In the genomic region with DNA sequence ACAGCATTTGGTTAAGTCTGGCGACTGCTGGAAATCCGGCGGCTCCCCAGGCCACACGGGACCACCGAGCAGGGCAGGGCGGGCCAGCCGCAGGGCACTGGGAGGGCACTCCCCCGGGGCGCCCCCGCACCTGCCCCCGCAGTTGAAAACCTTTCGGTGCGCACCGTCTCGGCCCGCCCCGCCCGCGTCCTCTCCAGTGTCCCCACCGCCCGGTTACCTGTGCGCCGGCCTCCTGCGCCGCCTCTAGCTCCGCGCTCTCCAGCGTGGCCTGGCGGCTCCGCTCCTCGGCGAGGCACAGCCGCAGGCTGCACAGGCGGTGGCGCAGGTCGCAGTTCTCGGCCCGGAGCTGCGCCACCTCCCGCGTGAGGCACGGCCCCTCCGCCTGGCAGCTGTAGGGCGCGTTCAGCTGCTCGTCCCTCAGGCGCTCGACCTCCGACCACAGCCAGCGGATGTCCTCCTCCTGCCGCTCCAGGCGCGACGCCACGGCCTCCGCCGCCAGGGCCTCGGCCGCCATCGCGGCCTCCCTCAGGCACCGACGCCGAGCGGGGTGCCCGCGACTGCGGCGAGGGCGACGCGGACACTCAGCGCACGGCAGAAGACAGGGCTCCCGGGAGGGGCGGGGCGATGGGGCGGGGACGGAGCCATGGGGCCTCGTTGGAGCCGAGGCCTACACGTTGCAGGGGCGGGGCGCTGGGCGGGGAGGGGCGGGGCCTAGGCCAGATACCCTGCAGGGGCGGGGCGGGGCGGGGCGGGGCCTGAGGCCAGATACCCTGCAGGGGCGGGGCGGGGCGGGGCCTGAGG, we compare ENCODE assay signal across 8 cellular contexts. TPM values are rescaled to one million over a fixed set of nuclear protein-coding genes. Genes with fewer than 3 reads are reported as not detected.
DNase-seq lines count a peak whose midpoint lies in the region; ATAC-seq and TF ChIP-seq lines count a peak whose summit lies in the region.

TARS3 (minus strand) TSS at position 600 of the 801 bp plus-strand sequence; CDS start at position 514, 86 bp downstream.

- peak within 1 kb of the TSS; percentile 77 for H3K4me2 ChIP-seq in OCI-LY3 (ENCODE audit: low read length)

- peak; percentile 86 for ATAC-seq in GM21390 (IDR thresholded peaks at IDR 0.05; ENCODE audit: unreplicated experiment)

- no peaks in the 10 kb centered on the region for H4K20me1 ChIP-seq in OCI-LY3 (ENCODE audit: insufficient read depth, low read length)

- H3K4me3 ChIP-seq in OCI-LY3 (ENCODE audit: low read length) (peak within 1 kb of the TSS; percentile 84), epithelial cell of proximal tubule (ENCODE audit: low read depth, low read length) (peak within 1 kb of the TSS; percentile 75), mucosa of rectum (ENCODE audit: low read length in 2 of 2) (peak within 1 kb of the TSS; percentile 75 to 83)

- peaks cover 5% of the 10 kb centered on the region; the same call in 1 of the 2 replicates for H3K9me3 ChIP-seq in OCI-LY3 (ENCODE audit: insufficient read depth, low read length)
- no peaks in the 10 kb centered on the region for H3K9me3 ChIP-seq in mucosa of rectum (ENCODE audit: control insufficient read depth in 2 of 2, low read length in 2 of 2)

- H3K27ac ChIP-seq in OCI-LY3 (ENCODE audit: low read length): no peak within 1 kb of the TSS
- H3K27ac ChIP-seq in mucosa of rectum (ENCODE audit: low read depth in 2 of 2, low read length in 2 of 2): peak within 1 kb of the TSS; percentile 95 to 96

- DNase-seq in DMS 273 (lab: John Stamatoyannopoulos, UW; ENCODE audit: unreplicated experiment) (peak; percentile 91), HUDEP-2 (lab: John Stamatoyannopoulos, UW; ENCODE audit: unreplicated experiment in 76 of 76) (peak in 75 of 76 experiments; percentile 29 to 96 (median 88)), activated T-cell treated with anti-CD3 and anti-CD28 coated beads for 24 hours (ENCODE audit: low read depth) (peak; percentile 93), epithelial cell of proximal tubule (ENCODE audit: low read depth) (no peak)
- DNase-seq in stimulated activated CD8-positive, alpha-beta memory T cell treated with anti-CD3 and anti-CD28 coated beads, Interleukin-4, amount 100 ng/mL, for 48 hours: peak; percentile 96

- H3K27me3 ChIP-seq in OCI-LY3 (ENCODE audit: low read depth, low read length): 0 out of 2 replicates have a peak, but pooled peaks cover 7% of the 10 kb centered on the region
- no peaks in the 10 kb centered on the region for H3K27me3 ChIP-seq in mucosa of rectum (ENCODE audit: control insufficient read depth in 2 of 2, insufficient read depth in 2 of 2, low read length in 2 of 2)

- TF ChIP-seq CTCF in OCI-LY3 (IDR thresholded peaks at IDR 0.05; ENCODE audit: low read depth, low read length) (peak; percentile 31; the same call in 1 of the 2 replicates), epithelial cell of proximal tubule (conservative IDR thresholded peaks at IDR 0.05; ENCODE audit: low read depth, low read length) (no peak)

- no peaks in the 10 kb centered on the region for H3K79me2 ChIP-seq in OCI-LY3 (ENCODE audit: low read length)

- peak within 1 kb of the TSS; percentile 66 for H2AFZ ChIP-seq in OCI-LY3 (ENCODE audit: low read depth, low read length)

- H3K4me1 ChIP-seq in OCI-LY3 (ENCODE audit: low read length): peaks cover 8% of the 10 kb centered on the region
- H3K4me1 ChIP-seq in mucosa of rectum (ENCODE audit: control insufficient read depth in 2 of 2, insufficient read depth in 2 of 2, low read length in 2 of 2): peaks cover 3 to 4% of the 10 kb centered on the region in 2 donors

- peaks cover 15% of the 10 kb centered on the region for H3K36me3 ChIP-seq in OCI-LY3 (replicated peaks; ENCODE audit: low read depth, low read length)
- peaks cover 18 to 23% of the 10 kb centered on the region in 2 donors for H3K36me3 ChIP-seq in mucosa of rectum (ENCODE audit: control insufficient read depth in 2 of 2, insufficient read depth in 2 of 2, low read length in 2 of 2)

- H3K9ac ChIP-seq in OCI-LY3 (ENCODE audit: low read length): peak within 1 kb of the TSS; percentile 67
- H3K9ac ChIP-seq in mucosa of rectum (ENCODE audit: low read depth in 1 of 2, low read length in 2 of 2): peak within 1 kb of the TSS; percentile 71 to 94

RNA-seq across cellular contexts. Expression of gene TARS3, which starts in this region (rescaled TPM):
- 9.5 and 9.9 TPM in 2 replicates for total RNA-seq in epithelial cell of proximal tubule
